Comparison of ENCODE assay signal across 13 cellular contexts in the genomic region with DNA sequence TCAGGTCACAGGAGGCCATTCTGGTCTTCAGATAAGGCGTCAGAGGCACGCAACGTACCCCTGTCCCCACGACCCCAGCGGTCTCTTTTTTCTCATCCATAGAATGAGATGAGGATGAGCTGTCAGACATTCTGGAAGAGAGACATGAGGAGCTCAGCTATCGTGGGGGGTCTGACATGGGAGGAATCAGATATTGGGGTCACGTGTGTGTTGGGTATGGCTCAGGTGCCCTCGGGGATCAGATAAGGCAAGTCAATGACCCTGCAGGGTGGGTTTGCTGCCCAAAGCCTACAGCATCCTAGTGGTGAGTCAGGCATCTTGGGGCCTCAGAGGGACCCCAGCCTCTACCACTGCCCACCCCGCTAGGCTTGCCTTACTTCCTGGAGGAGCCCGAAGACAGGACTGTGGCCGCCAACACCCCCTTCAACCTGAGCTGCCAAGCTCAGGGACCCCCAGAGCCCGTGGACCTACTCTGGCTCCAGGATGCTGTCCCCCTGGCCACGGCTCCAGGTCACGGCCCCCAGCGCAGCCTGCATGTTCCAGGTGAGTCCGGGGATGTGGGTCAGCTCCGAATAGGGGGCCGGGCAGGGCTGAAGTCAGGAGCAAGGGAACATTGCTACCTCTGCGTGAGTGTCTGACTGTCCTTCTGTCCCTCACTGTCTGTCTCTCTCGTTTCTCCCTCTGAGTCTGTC. TPM values are rescaled to one million over a fixed set of nuclear protein-coding genes. Genes with fewer than 3 reads are reported as not detected.
DNase-seq lines count a peak whose midpoint lies in the region; ATAC-seq and TF ChIP-seq lines count a peak whose summit lies in the region.
"Had no signal": no experiment of that assay in that cellular context is flagged by ENCODE, and none has a peak within 500 bp of the region (broad histone marks: within the 10 kb centered on the region; RNA-seq: fewer than 3 reads in every experiment).

No MANE protein-coding gene starts in this region.

- POLR2A ChIA-PET in AG04449 (lab: Yijun Ruan, JAX), result no interaction called here

- ATAC-seq in GM19035 (IDR thresholded peaks at IDR 0.05; ENCODE audit: unreplicated experiment) (no peak), HG03432 (IDR thresholded peaks at IDR 0.05; ENCODE audit: unreplicated experiment) (no peak)
- ATAC-seq: activated CD8-positive, alpha-beta memory T cell treated with anti-CD3 and anti-CD28 coated beads, Interleukin-2, amount 10 ng/mL, durations not matched to agents 7 days and 5 days; GM12878; left colon had no signal

- no peak for DNase-seq in AG04449 (ENCODE audit: low read depth, low spot score)
- peak; percentile 65 for DNase-seq in RKO (ENCODE audit: low spot score)
- DNase-seq in esophagus squamous epithelium (lab: John Stamatoyannopoulos, UW), result no peak
- DNase-seq in progenitor cell of endocrine pancreas (ENCODE audit: low spot score, unreplicated experiment), result no peak
- DNase-seq in NCI-H748 (lab: John Stamatoyannopoulos, UW; ENCODE audit: unreplicated experiment), result no peak
- no peak for DNase-seq in GOT3 (lab: John Stamatoyannopoulos, UW)
- DNase-seq: activated CD8-positive, alpha-beta memory T cell treated with anti-CD3 and anti-CD28 coated beads, Interleukin-2, amount 10 ng/mL, durations not matched to agents 7 days and 5 days; DMS79 treated with DMSO at 0.1 percent for 48 hours; left colon; NCI-H446 had no signal

- H3K4me1 Mint-ChIP-seq in progenitor cell of endocrine pancreas (ENCODE audit: low read depth), result peaks cover 32% of the 10 kb centered on the region

- H3K27me3 ChIP-seq in esophagus squamous epithelium, result peaks cover 0 to 26% (median 0%) of the 10 kb centered on the region in 4 donors

- intact Hi-C loops in esophagus squamous epithelium (cut with DNase I), result no loop called here

- peaks cover 8% of the 10 kb centered on the region for H3K36me3 Mint-ChIP-seq in progenitor cell of endocrine pancreas (ENCODE audit: insufficient read depth)
- H3K36me3 Mint-ChIP-seq: activated CD8-positive, alpha-beta memory T cell treated with anti-CD3 and anti-CD28 coated beads, Interleukin-2, amount 10 ng/mL, durations not matched to agents 7 days and 5 days had no signal

- H3K4me1 ChIP-seq in esophagus squamous epithelium, result peaks cover 19 to 88% (median 26%) of the 10 kb centered on the region in 3 donors

- TF ChIP-seq POLR2A in esophagus squamous epithelium (IDR thresholded peaks at IDR 0.05), result no peak

- no peak overlapping the region for H3K4me3 Mint-ChIP-seq in progenitor cell of endocrine pancreas (ENCODE audit: low read depth)
- H3K4me3 Mint-ChIP-seq: activated CD8-positive, alpha-beta memory T cell treated with anti-CD3 and anti-CD28 coated beads, Interleukin-2, amount 10 ng/mL, durations not matched to agents 7 days and 5 days had no signal

- H3K9me3 Mint-ChIP-seq in progenitor cell of endocrine pancreas (ENCODE audit: low read depth), result no peaks in the 10 kb centered on the region

- H3K36me3 ChIP-seq in esophagus squamous epithelium, result peaks cover 0 to 13% (median 0%) of the 10 kb centered on the region in 3 donors

- peaks cover 33% of the 10 kb centered on the region for H3K27me3 Mint-ChIP-seq in progenitor cell of endocrine pancreas

- H3K9me3 ChIP-seq in esophagus squamous epithelium, result no peaks in the 10 kb centered on the region

- H3K27ac ChIP-seq in esophagus squamous epithelium, result peak overlapping the region in 3 of 4 donors; percentile 58 to 93 (median 89)

- H3K4me3 ChIP-seq in AG04449 (ENCODE audit: low read depth, low read length), result peak overlapping the region; percentile 90
- H3K4me3 ChIP-seq in esophagus squamous epithelium, result no peak overlapping the region
- H3K4me3 ChIP-seq: GM12878 had no signal

- 84 to 86% methylated on average over 12 to 15 of the region's 20 CpGs for WGBS in esophagus squamous epithelium, 2 donors

- no peak for TF ChIP-seq CTCF in AG04449 (IDR thresholded peaks at IDR 0.05; ENCODE audit: insufficient read depth, low read length, missing control alignments)
- no peak for TF ChIP-seq CTCF in esophagus squamous epithelium (IDR thresholded peaks at IDR 0.05)
- no peak for TF ChIP-seq CTCF in progenitor cell of endocrine pancreas (IDR thresholded peaks at IDR 0.05; ENCODE audit: unreplicated experiment)

- CTCF ChIA-PET in AG04449 (lab: Yijun Ruan, JAX), result interaction anchor here (1.0 to 2.7 kb wide), 7 partner anchors 15 to 101 kb away, joined by 4 to 10 read pairs (median 8); no protein-coding TSS in a partner anchor

- H3K27ac Mint-ChIP-seq in progenitor cell of endocrine pancreas, result peak overlapping the region; percentile 6
- H3K27ac Mint-ChIP-seq: activated CD8-positive, alpha-beta memory T cell treated with anti-CD3 and anti-CD28 coated beads, Interleukin-2, amount 10 ng/mL, durations not matched to agents 7 days and 5 days had no signal

RNA-seq across cellular contexts. Expression of a gene that starts 2.6 kb away (rescaled TPM):
- 10 to 100 TPM in 2 of 4 donors, 1 to 10 TPM in 2; 5.3 to 40.2 (median 17.3) TPM for total RNA-seq in esophagus squamous epithelium
- total RNA-seq in progenitor cell of endocrine pancreas, result 14.8 and 15.7 TPM in 2 replicates

RNA-seq across cellular contexts. Expression of a gene that starts 28.6 kb away (rescaled TPM):
- total RNA-seq in esophagus squamous epithelium, result 10 to 100 TPM; 12.4 to 20.3 (median 15.2) TPM
- total RNA-seq in progenitor cell of endocrine pancreas, result 4.0 and 5.8 TPM in 2 replicates

RNA-seq across cellular contexts. Expression of a gene that starts 42.5 kb away (rescaled TPM):
- total RNA-seq in esophagus squamous epithelium, result 100 to 1,000 TPM in 3 of 4 donors, 10 to 100 TPM in 1; 98.1 to 127 (median 113) TPM
- 256 and 259 TPM in 2 replicates for total RNA-seq in progenitor cell of endocrine pancreas
